In genomic region chr14:103662029-103662428, GRCh38 we compare ENCODE assay signal across 24 cellular contexts.
"Had no signal": no experiment of that assay in that cellular context is flagged by ENCODE, and none has a peak within 500 bp of the region (broad histone marks: within the 10 kb centered on the region; RNA-seq: fewer than 3 reads in every experiment).

No MANE protein-coding gene starts in this region.

- H3K4me3 Mint-ChIP-seq: activated B cell treated with CpG ODN at 0.5 μM for 24 hours; activated CD4-positive, alpha-beta T cell treated with anti-CD3 and anti-CD28 coated beads for 36 hours; activated naive CD4-positive, alpha-beta T cell treated with anti-CD3 and anti-CD28 coated beads, Interleukin-2, amount 10 ng/mL, durations not matched to agents 7 days and 5 days; activated naive CD8-positive, alpha-beta T cell treated with anti-CD3 and anti-CD28 coated beads, Interleukin-2, amount 10 ng/mL, durations not matched to agents 7 days and 5 days; effector memory CD8-positive, alpha-beta T cell; stimulated activated naive B cell treated with anti-CD40 and anti-IgM and Interleukin-4, amounts not matched to agents 10 μg/mL and 1 μg/mL and 100 μg/mL, for 72 hours had no signal

- DNase-seq: activated B cell treated with CpG ODN at 0.5 μM for 24 hours; activated CD4-positive, alpha-beta T cell treated with anti-CD3 and anti-CD28 coated beads for 36 hours; activated CD4-positive, alpha-beta T cell treated with anti-CD3 and anti-CD28 coated beads, Interleukin-2, amount 50 U/mL, for 4 hours; activated CD8-positive, alpha-beta memory T cell treated with anti-CD3 and anti-CD28 coated beads for 24 hours; activated gamma-delta T cell; activated naive CD4-positive, alpha-beta T cell treated with anti-CD3 and anti-CD28 coated beads, Interleukin-2, amount 10 ng/mL, durations not matched to agents 7 days and 5 days; activated naive CD8-positive, alpha-beta T cell treated with anti-CD3 and anti-CD28 coated beads, Interleukin-2, amount 10 ng/mL, durations not matched to agents 7 days and 5 days; brain microvascular endothelial cell; cortex of kidney; effector memory CD8-positive, alpha-beta T cell; islet precursor cell; left ventricle myocardium superior; occipital lobe; right cardiac atrium; stimulated activated CD4-positive, alpha-beta T cell treated with anti-CD3 and anti-CD28 coated beads, Interleukin-15, amount 100 ng/mL, for 24 hours; stimulated activated CD4-positive, alpha-beta T cell treated with anti-CD3 and anti-CD28 coated beads, Interleukin-2, amount 100 ng/mL, for 24 hours; stimulated activated naive B cell treated with anti-CD40 and anti-IgM and Interleukin-4, amounts not matched to agents 10 μg/mL and 1 μg/mL and 100 μg/mL, for 72 hours; T-helper 2 cell; tibial artery; upper lobe of right lung had no signal

- ATAC-seq: activated CD4-positive, alpha-beta T cell treated with anti-CD3 and anti-CD28 coated beads for 36 hours; effector memory CD8-positive, alpha-beta T cell; esophagus mucosa; left ventricle myocardium superior; right cardiac atrium; stimulated activated naive B cell treated with anti-CD40 and anti-IgM and Interleukin-4, amounts not matched to agents 10 μg/mL and 1 μg/mL and 100 μg/mL, for 72 hours; upper lobe of right lung had no signal

- H3K4me1 Mint-ChIP-seq: activated B cell treated with CpG ODN at 0.5 μM for 24 hours; activated CD4-positive, alpha-beta T cell treated with anti-CD3 and anti-CD28 coated beads for 36 hours; activated naive CD4-positive, alpha-beta T cell treated with anti-CD3 and anti-CD28 coated beads, Interleukin-2, amount 10 ng/mL, durations not matched to agents 7 days and 5 days had no signal

- H3K27me3 ChIP-seq: ascending aorta, brain microvascular endothelial cell, suprapubic skin, tibial artery, upper lobe of right lung had no signal

- H3K9me3 Mint-ChIP-seq: activated B cell treated with CpG ODN at 0.5 μM for 24 hours; activated naive CD4-positive, alpha-beta T cell treated with anti-CD3 and anti-CD28 coated beads, Interleukin-2, amount 10 ng/mL, durations not matched to agents 7 days and 5 days; activated naive CD8-positive, alpha-beta T cell treated with anti-CD3 and anti-CD28 coated beads, Interleukin-2, amount 10 ng/mL, durations not matched to agents 7 days and 5 days; effector memory CD8-positive, alpha-beta T cell; stimulated activated naive B cell treated with anti-CD40 and anti-IgM and Interleukin-4, amounts not matched to agents 10 μg/mL and 1 μg/mL and 100 μg/mL, for 72 hours had no signal

- H3K27me3 Mint-ChIP-seq: activated B cell treated with CpG ODN at 0.5 μM for 24 hours; activated CD4-positive, alpha-beta T cell treated with anti-CD3 and anti-CD28 coated beads for 36 hours; activated naive CD4-positive, alpha-beta T cell treated with anti-CD3 and anti-CD28 coated beads, Interleukin-2, amount 10 ng/mL, durations not matched to agents 7 days and 5 days; activated naive CD8-positive, alpha-beta T cell treated with anti-CD3 and anti-CD28 coated beads, Interleukin-2, amount 10 ng/mL, durations not matched to agents 7 days and 5 days; effector memory CD8-positive, alpha-beta T cell; stimulated activated naive B cell treated with anti-CD40 and anti-IgM and Interleukin-4, amounts not matched to agents 10 μg/mL and 1 μg/mL and 100 μg/mL, for 72 hours had no signal

- H3K27ac ChIP-seq: ascending aorta, suprapubic skin, upper lobe of right lung had no signal

- H3K4me3 ChIP-seq: ascending aorta, suprapubic skin, tibial artery, upper lobe of right lung had no signal

- FAIRE-seq: frontal cortex had no signal

- H3K9me3 ChIP-seq: ascending aorta, suprapubic skin, tibial artery, upper lobe of right lung had no signal

- H3K27ac Mint-ChIP-seq: activated B cell treated with CpG ODN at 0.5 μM for 24 hours; activated CD4-positive, alpha-beta T cell treated with anti-CD3 and anti-CD28 coated beads for 36 hours; activated naive CD4-positive, alpha-beta T cell treated with anti-CD3 and anti-CD28 coated beads, Interleukin-2, amount 10 ng/mL, durations not matched to agents 7 days and 5 days; activated naive CD8-positive, alpha-beta T cell treated with anti-CD3 and anti-CD28 coated beads, Interleukin-2, amount 10 ng/mL, durations not matched to agents 7 days and 5 days; effector memory CD8-positive, alpha-beta T cell; stimulated activated naive B cell treated with anti-CD40 and anti-IgM and Interleukin-4, amounts not matched to agents 10 μg/mL and 1 μg/mL and 100 μg/mL, for 72 hours had no signal
